In the genomic region with DNA sequence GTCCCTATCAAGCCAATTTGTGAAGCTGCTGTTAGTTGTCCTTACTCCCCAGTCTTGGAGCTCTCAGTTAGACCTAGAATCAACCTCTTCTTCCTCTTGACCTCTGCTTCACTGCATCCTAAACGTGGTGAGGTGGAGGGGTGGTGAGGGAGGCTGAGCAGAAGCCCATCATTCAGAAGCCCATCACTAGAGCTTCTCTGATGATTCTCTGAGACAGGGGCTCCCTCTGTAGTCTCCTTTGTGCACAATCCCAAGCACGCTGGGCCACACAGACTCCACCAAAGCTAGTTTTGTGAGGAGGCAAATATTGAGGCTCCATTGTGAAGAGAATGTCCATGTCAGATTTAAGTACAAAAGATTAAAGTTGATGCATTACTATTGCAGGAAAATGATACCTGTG, we compare ENCODE assay signal across 18 cellular contexts.
DNase-seq lines count a peak whose midpoint lies in the region; ATAC-seq and TF ChIP-seq lines count a peak whose summit lies in the region.
"Had no signal": no experiment of that assay in that cellular context is flagged by ENCODE, and none has a peak within 500 bp of the region (broad histone marks: within the 10 kb centered on the region; RNA-seq: fewer than 3 reads in every experiment).

No MANE protein-coding gene starts in this region.

- no peak for ATAC-seq in GM19397 (IDR thresholded peaks at IDR 0.05; ENCODE audit: unreplicated experiment)
- no peak for ATAC-seq in GM18517 (IDR thresholded peaks at IDR 0.05; ENCODE audit: unreplicated experiment)
- ATAC-seq: gastrocnemius medialis had no signal

- H3K4me3 ChIP-seq in astrocyte of the cerebellum (ENCODE audit: low read depth, low read length): no peak overlapping the region
- H3K4me3 ChIP-seq: gastrocnemius medialis, spleen had no signal

- peak; percentile 44 for TF ChIP-seq CTCF in astrocyte of the cerebellum (IDR thresholded peaks at IDR 0.05; ENCODE audit: low read depth, low read length, missing control alignments)

- TF ChIP-seq EP300 in Ishikawa (IDR thresholded peaks at IDR 0.05; ENCODE audit: borderline replicate concordance): no peak

- DNase-seq in NCI-H82 (lab: John Stamatoyannopoulos, UW): peak; percentile 63
- DNase-seq in NCI-H82 treated with DMSO at 0.1 percent for 48 hours (lab: John Stamatoyannopoulos, UW; ENCODE audit: unreplicated experiment): no peak
- DNase-seq in astrocyte of the cerebellum (ENCODE audit: low read depth): no peak
- DNase-seq in lung microvascular endothelial cell (ENCODE audit: low read depth in 2 of 2): peak; percentile 20 to 21
- DNase-seq in NCI-H510A (lab: John Stamatoyannopoulos, UW): no peak
- DNase-seq: activated gamma-delta T cell; COR-L47; effector CD4-positive, alpha-beta T cell; gastrocnemius medialis; kidney glomerular epithelial cell; NCI-H1105 treated with DMSO at 0.1 percent for 48 hours; NCI-H446 treated with DMSO at 0.1 percent for 48 hours; RPMI8226; spleen; T-helper 9 cell had no signal

- peak; percentile 36; the same call in 1 of the 2 replicates for TF ChIP-seq RAD21 in Ishikawa (IDR thresholded peaks at IDR 0.05; ENCODE audit: low read depth)

- in situ Hi-C loops in astrocyte of the cerebellum (cut with HindIII; ENCODE audit: low sequenced_read_pairs): no loop called here

TF ChIP-seq in Ishikawa, 13 proteins besides CTCF, POLR2A, EP300 and RAD21:
- TF ChIP-seq CEBPB (IDR thresholded peaks at IDR 0.05): no peak
- TF ChIP-seq TAF1 (IDR thresholded peaks at IDR 0.05; ENCODE audit: low read depth): no peak
- TF ChIP-seq, protein P1, sequence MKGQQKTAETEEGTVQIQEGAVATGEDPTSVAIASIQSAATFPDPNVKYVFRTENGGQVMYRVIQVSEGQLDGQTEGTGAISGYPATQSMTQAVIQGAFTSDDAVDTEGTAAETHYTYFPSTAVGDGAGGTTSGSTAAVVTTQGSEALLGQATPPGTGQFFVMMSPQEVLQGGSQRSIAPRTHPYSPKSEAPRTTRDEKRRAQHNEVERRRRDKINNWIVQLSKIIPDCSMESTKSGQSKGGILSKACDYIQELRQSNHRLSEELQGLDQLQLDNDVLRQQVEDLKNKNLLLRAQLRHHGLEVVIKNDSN (IDR thresholded peaks at IDR 0.05): no peak
- no peak for TF ChIP-seq CREB1 (IDR thresholded peaks at IDR 0.05; ENCODE audit: low read depth)
- TF ChIP-seq EGR1 (IDR thresholded peaks at IDR 0.05): no peak
- TF ChIP-seq ZBTB7A (IDR thresholded peaks at IDR 0.05; ENCODE audit: low read depth): no peak
- no peak for TF ChIP-seq NFIC (IDR thresholded peaks at IDR 0.05)
- TF ChIP-seq, protein P2, sequence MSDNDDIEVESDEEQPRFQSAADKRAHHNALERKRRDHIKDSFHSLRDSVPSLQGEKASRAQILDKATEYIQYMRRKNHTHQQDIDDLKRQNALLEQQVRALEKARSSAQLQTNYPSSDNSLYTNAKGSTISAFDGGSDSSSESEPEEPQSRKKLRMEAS (IDR thresholded peaks at IDR 0.05): no peak
- no peak for TF ChIP-seq FOXM1 (IDR thresholded peaks at IDR 0.05; ENCODE audit: borderline replicate concordance, low read depth)
- no peak for TF ChIP-seq YY1 (IDR thresholded peaks at IDR 0.05; ENCODE audit: low read depth)
TF ChIP-seq in Ishikawa: peak in this region for 0.

Comparison
In these comparisons a context has a peak if more than half of its experiments do, and no peak if none do; other contexts are left out.
1. DNase-seq: peak in NCI-H82 (single experiment) and lung microvascular endothelial cell (2 of 2); none in NCI-H82 treated with DMSO at 0.1 percent for 48 hours (single experiment), astrocyte of the cerebellum (single experiment) and NCI-H510A (single experiment).